Comparison of ENCODE assay signal across 8 cellular contexts in genomic region chr11:71782229-71782856, GRCh38. TPM values are rescaled to one million over a fixed set of nuclear protein-coding genes. Genes with fewer than 3 reads are reported as not detected.
"Had no signal": no experiment of that assay in that cellular context is flagged by ENCODE, and none has a peak within 500 bp of the region (broad histone marks: within the 10 kb centered on the region; RNA-seq: fewer than 3 reads in every experiment).

No MANE protein-coding gene starts in this region.

RNA-seq across cellular contexts. Expression of gene DEFB108B, which starts 50.7 kb away (rescaled TPM):
- total RNA-seq: LHCN-M2, MCF 10A, NCI-H460, PC-9, Right ventricle myocardium inferior, RPMI7951, SJCRH30, SK-MEL-5 had no signal
